Comparison of ENCODE assay signal across 8 cellular contexts in genomic region chr17:39769974-39770587, GRCh38. TPM values are rescaled to one million over a fixed set of nuclear protein-coding genes. Genes with fewer than 3 reads are reported as not detected.
DNase-seq lines count a peak whose midpoint lies in the region; ATAC-seq, FAIRE-seq and TF ChIP-seq lines count a peak whose summit lies in the region.

No MANE protein-coding gene starts in this region.

- DNase-seq in BJ (ENCODE audit: low read depth): peak; percentile 72
- DNase-seq in GM19239 (ENCODE audit: insufficient read length, low spot score): no peak
- peak; percentile 25 to 65 (median 47) for DNase-seq in effector memory CD4-positive, alpha-beta T cell
- no peak for DNase-seq in progenitor cell of endocrine pancreas (ENCODE audit: low spot score, unreplicated experiment)
- no peak for DNase-seq in coronary artery (ENCODE audit: low spot score)

- H3K36me3 Mint-ChIP-seq in T-helper 1 cell treated with Interleukin-12 subunit alpha and Interleukin-12 subunit beta and Interleukin-4 antibody, amounts not matched to agents 30 μg/mL and 1 μg/mL, for 36 hours (ENCODE audit: low read depth): peaks cover 52% of the 10 kb centered on the region
- H3K36me3 Mint-ChIP-seq in progenitor cell of endocrine pancreas (ENCODE audit: insufficient read depth): no peaks in the 10 kb centered on the region

- peak overlapping the region; percentile 30 for H3K4me3 Mint-ChIP-seq in T-helper 1 cell treated with Interleukin-12 subunit alpha and Interleukin-12 subunit beta and Interleukin-4 antibody, amounts not matched to agents 30 μg/mL and 1 μg/mL, for 36 hours
- no peak overlapping the region for H3K4me3 Mint-ChIP-seq in progenitor cell of endocrine pancreas (ENCODE audit: low read depth)

- peak; percentile 97 for FAIRE-seq in GM19239 (lab: Jason Lieb, UNC)

- H3K9me3 Mint-ChIP-seq in T-helper 1 cell treated with Interleukin-12 subunit alpha and Interleukin-12 subunit beta and Interleukin-4 antibody, amounts not matched to agents 30 μg/mL and 1 μg/mL, for 36 hours: peaks cover 5% of the 10 kb centered on the region
- H3K9me3 Mint-ChIP-seq in progenitor cell of endocrine pancreas (ENCODE audit: low read depth): no peaks in the 10 kb centered on the region

- peak; percentile 37 for ATAC-seq in HG03521 (IDR thresholded peaks at IDR 0.05; ENCODE audit: unreplicated experiment)

- peak overlapping the region; percentile 80 for H3K27ac Mint-ChIP-seq in T-helper 1 cell treated with Interleukin-12 subunit alpha and Interleukin-12 subunit beta and Interleukin-4 antibody, amounts not matched to agents 30 μg/mL and 1 μg/mL, for 36 hours
- H3K27ac Mint-ChIP-seq in progenitor cell of endocrine pancreas: no peak overlapping the region

- H3K4me3 ChIP-seq in BJ (ENCODE audit: low read depth, low read length): no peak overlapping the region
- no peak overlapping the region for H3K4me3 ChIP-seq in effector memory CD4-positive, alpha-beta T cell (ENCODE audit: insufficient read depth, low read depth, low read length, poor library complexity, severe bottlenecking)
- peak overlapping the region; percentile 8 for H3K4me3 ChIP-seq in thymus (ENCODE audit: low read length)
- H3K4me3 ChIP-seq in coronary artery: no peak overlapping the region

- POLR2A ChIA-PET in BJ (lab: Charles Lee): no interaction called here

- H3K27me3 Mint-ChIP-seq in T-helper 1 cell treated with Interleukin-12 subunit alpha and Interleukin-12 subunit beta and Interleukin-4 antibody, amounts not matched to agents 30 μg/mL and 1 μg/mL, for 36 hours (ENCODE audit: low read depth): no peaks in the 10 kb centered on the region
- H3K27me3 Mint-ChIP-seq in progenitor cell of endocrine pancreas: peaks cover 44% of the 10 kb centered on the region

- TF ChIP-seq CTCF in BJ (IDR thresholded peaks at IDR 0.05; ENCODE audit: insufficient read depth, low read depth, low read length): no peak
- no peak for TF ChIP-seq CTCF in progenitor cell of endocrine pancreas (IDR thresholded peaks at IDR 0.05; ENCODE audit: unreplicated experiment)
- no peak for TF ChIP-seq CTCF in coronary artery (IDR thresholded peaks at IDR 0.05)

- CTCF ChIA-PET in BJ (lab: Yijun Ruan, JAX): interaction anchor here (2.0 kb wide), 1 partner anchor 148 kb away, joined by 10 read pairs; no protein-coding TSS in a partner anchor

- H3K36me3 ChIP-seq in BJ (ENCODE audit: control insufficient read depth, insufficient read depth, low read length) (no peaks in the 10 kb centered on the region), thymus (ENCODE audit: control insufficient read depth, insufficient read depth) (peaks cover 16% of the 10 kb centered on the region)
- H3K36me3 ChIP-seq in effector memory CD4-positive, alpha-beta T cell (ENCODE audit: control insufficient read depth, insufficient read depth, low read length): peaks cover 21% of the 10 kb centered on the region

- H3K4me1 ChIP-seq in effector memory CD4-positive, alpha-beta T cell (ENCODE audit: control insufficient read depth, insufficient read depth, low read length, poor library complexity, severe bottlenecking): peaks cover 73% of the 10 kb centered on the region
- H3K4me1 ChIP-seq in thymus (ENCODE audit: control insufficient read depth, insufficient read depth, low read length): peaks cover 76% of the 10 kb centered on the region

- 2% methylated on average over 8 of the region's 8 CpGs for WGBS in thymus

- H3K4me1 Mint-ChIP-seq in T-helper 1 cell treated with Interleukin-12 subunit alpha and Interleukin-12 subunit beta and Interleukin-4 antibody, amounts not matched to agents 30 μg/mL and 1 μg/mL, for 36 hours (ENCODE audit: low read depth): peaks cover 68% of the 10 kb centered on the region
- H3K4me1 Mint-ChIP-seq in progenitor cell of endocrine pancreas (ENCODE audit: low read depth): peaks cover 5% of the 10 kb centered on the region

- H3K9me3 ChIP-seq in effector memory CD4-positive, alpha-beta T cell (ENCODE audit: control insufficient read depth, low read length): no peaks in the 10 kb centered on the region
- H3K9me3 ChIP-seq in thymus (ENCODE audit: control insufficient read depth): no peaks in the 10 kb centered on the region

- H3K27me3 ChIP-seq in BJ (ENCODE audit: control insufficient read depth, insufficient read depth, low read length): peaks cover 35% of the 10 kb centered on the region
- H3K27me3 ChIP-seq in effector memory CD4-positive, alpha-beta T cell (replicated peaks; ENCODE audit: control insufficient read depth, insufficient read depth, low read length, poor library complexity, severe bottlenecking): no peaks in the 10 kb centered on the region
- H3K27me3 ChIP-seq in thymus (ENCODE audit: control insufficient read depth, insufficient read depth): no peaks in the 10 kb centered on the region

- peak overlapping the region; percentile 77 for H3K27ac ChIP-seq in effector memory CD4-positive, alpha-beta T cell (ENCODE audit: insufficient read depth, low read length, poor library complexity, severe bottlenecking)
- H3K27ac ChIP-seq in thymus (ENCODE audit: low read depth): peak overlapping the region; percentile 85
- peak overlapping the region in 1 of 2 donors; percentile 22 for H3K27ac ChIP-seq in coronary artery

RNA-seq across cellular contexts. Expression of gene GRB7, which starts 32.3 kb away (rescaled TPM):
- polyA plus RNA-seq in BJ (2011; rRNA removed) (0.09 and 0.23 TPM in 2 replicates), thymus (4.1 TPM)
- polyA minus RNA-seq in BJ (2011; rRNA and poly(A)+ RNA removed): 0.21 TPM in 1 of 2 replicates, not detected in the other
- total RNA-seq in progenitor cell of endocrine pancreas: 28.8 and 29.9 TPM in 2 replicates

RNA-seq across cellular contexts. Expression of gene MIEN1, which starts 39.7 kb away (rescaled TPM):
- 61.4 and 78.9 TPM in 2 replicates for polyA plus RNA-seq in BJ (2011; rRNA removed)
- polyA minus RNA-seq in BJ (2011; rRNA and poly(A)+ RNA removed): 16.9 and 28.9 TPM in 2 replicates
- polyA plus RNA-seq in thymus: 84.3 TPM
- total RNA-seq in progenitor cell of endocrine pancreas: 43.4 and 48.0 TPM in 2 replicates

Comparison
In these comparisons a context has a peak if more than half of its experiments do, and no peak if none do; other contexts are left out.
1. DNase-seq: peak in BJ (single experiment) and effector memory CD4-positive, alpha-beta T cell (3 of 3); none in GM19239 (single experiment), progenitor cell of endocrine pancreas (single experiment) and coronary artery (single experiment).